ENCODE assay signal across 19 cellular contexts in the genomic region with DNA sequence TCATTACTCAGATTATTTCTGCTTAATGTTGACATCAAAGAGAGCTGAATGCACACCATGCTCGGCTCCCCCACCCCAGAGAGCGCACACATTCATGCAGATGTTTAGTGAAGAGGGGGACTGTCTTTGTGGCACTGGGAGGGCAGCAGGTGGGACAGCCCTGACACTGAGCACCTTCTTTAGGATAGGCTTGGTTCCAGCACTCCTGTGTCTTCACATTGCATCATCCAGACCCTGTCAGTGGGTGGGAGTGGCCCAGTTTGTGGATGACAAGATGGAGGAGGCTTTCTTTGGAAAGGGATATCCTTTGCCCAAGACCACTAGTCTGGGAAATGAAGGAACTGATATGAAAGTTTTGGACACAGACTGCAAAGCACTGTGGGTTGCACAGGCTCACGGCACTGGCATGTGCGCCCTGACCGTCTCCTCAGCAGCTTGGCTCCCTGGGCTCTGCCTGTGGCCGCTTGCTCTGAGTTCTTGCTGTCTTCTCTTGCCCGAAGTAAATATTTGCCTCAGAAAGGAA.
A peak's percentile ranks its signal among the peaks of the same experiment; 100 is the strongest.
DNase-seq lines count a peak whose midpoint lies in the region; TF ChIP-seq lines count a peak whose summit lies in the region.
"Had no signal": no experiment of that assay in that cellular context is flagged by ENCODE, and none has a peak within 500 bp of the region (broad histone marks: within the 10 kb centered on the region; RNA-seq: fewer than 3 reads in every experiment).

No MANE protein-coding gene starts in this region.

- H3K4me1 ChIP-seq in stomach smooth muscle (ENCODE audit: control insufficient read depth, insufficient read depth, low read length), result peaks cover 21% of the 10 kb centered on the region

- H3K4me1 Mint-ChIP-seq in activated naive CD4-positive, alpha-beta T cell treated with anti-CD3 and anti-CD28 coated beads, Interleukin-2, amount 10 ng/mL, durations not matched to agents 7 days and 5 days, result peaks cover 2% of the 10 kb centered on the region
- H3K4me1 Mint-ChIP-seq: activated B cell treated with CpG ODN at 0.5 μM for 24 hours; activated naive CD4-positive, alpha-beta T cell treated with anti-CD3 and anti-CD28 coated beads, Interleukin-2, amount 50 U/mL, for 24 hours had no signal

- TF ChIP-seq CTCF in RWPE1 (conservative IDR thresholded peaks at IDR 0.05; ENCODE audit: low read depth), result no peak

- H3K27ac Mint-ChIP-seq in activated naive CD4-positive, alpha-beta T cell treated with anti-CD3 and anti-CD28 coated beads, Interleukin-2, amount 10 ng/mL, durations not matched to agents 7 days and 5 days, result no peak overlapping the region
- H3K27ac Mint-ChIP-seq: activated B cell treated with CpG ODN at 0.5 μM for 24 hours; activated naive CD4-positive, alpha-beta T cell treated with anti-CD3 and anti-CD28 coated beads, Interleukin-2, amount 50 U/mL, for 24 hours had no signal

- H3K27me3 Mint-ChIP-seq in activated naive CD4-positive, alpha-beta T cell treated with anti-CD3 and anti-CD28 coated beads, Interleukin-2, amount 10 ng/mL, durations not matched to agents 7 days and 5 days, result no peaks in the 10 kb centered on the region
- H3K27me3 Mint-ChIP-seq: activated B cell treated with CpG ODN at 0.5 μM for 24 hours; activated naive CD4-positive, alpha-beta T cell treated with anti-CD3 and anti-CD28 coated beads, Interleukin-2, amount 50 U/mL, for 24 hours; CD8-positive, alpha-beta memory T cell had no signal

- H3K36me3 Mint-ChIP-seq in activated naive CD4-positive, alpha-beta T cell treated with anti-CD3 and anti-CD28 coated beads, Interleukin-2, amount 10 ng/mL, durations not matched to agents 7 days and 5 days, result peaks cover 60% of the 10 kb centered on the region

- H3K36me3 ChIP-seq in stomach smooth muscle (ENCODE audit: control insufficient read depth in 2 of 2, insufficient read depth in 2 of 2, low read length in 2 of 2), result peaks cover 47 to 48% of the 10 kb centered on the region in 2 donors
- H3K36me3 ChIP-seq: ovary had no signal

- POLR2A ChIA-PET in RWPE1 (lab: Yijun Ruan, JAX; ENCODE audit: low non-redundant PET), result interaction anchor here (0.6 kb wide), 1 partner anchor 328 kb away, joined by 3 read pairs; no protein-coding TSS in a partner anchor

- H3K27ac ChIP-seq in RWPE1, result peak overlapping the region; percentile 60
- H3K27ac ChIP-seq in stomach smooth muscle (ENCODE audit: low read length), result peak overlapping the region; percentile 86
- H3K27ac ChIP-seq: GM23248, ovary had no signal

- H3K9me3 Mint-ChIP-seq in activated naive CD4-positive, alpha-beta T cell treated with anti-CD3 and anti-CD28 coated beads, Interleukin-2, amount 10 ng/mL, durations not matched to agents 7 days and 5 days, result no peaks in the 10 kb centered on the region
- H3K9me3 Mint-ChIP-seq: activated B cell treated with CpG ODN at 0.5 μM for 24 hours; activated naive CD4-positive, alpha-beta T cell treated with anti-CD3 and anti-CD28 coated beads, Interleukin-2, amount 50 U/mL, for 24 hours; CD8-positive, alpha-beta memory T cell had no signal

- CTCF ChIA-PET in activated naive CD4-positive, alpha-beta T cell treated with anti-CD3 and anti-CD28 coated beads, Interleukin-2, amount 10 ng/mL, durations not matched to agents 7 days and 5 days (lab: Charles Lee), result no interaction called here
- CTCF ChIA-PET in RWPE1 (lab: Yijun Ruan, JAX), result interaction anchor here (0.6 kb wide), 1 partner anchor 263 kb away, joined by 3 read pairs; no protein-coding TSS in a partner anchor

- no peak overlapping the region for H3K4me3 Mint-ChIP-seq in activated naive CD4-positive, alpha-beta T cell treated with anti-CD3 and anti-CD28 coated beads, Interleukin-2, amount 10 ng/mL, durations not matched to agents 7 days and 5 days
- H3K4me3 Mint-ChIP-seq: activated B cell treated with CpG ODN at 0.5 μM for 24 hours; activated naive CD4-positive, alpha-beta T cell treated with anti-CD3 and anti-CD28 coated beads, Interleukin-2, amount 50 U/mL, for 24 hours; CD8-positive, alpha-beta memory T cell had no signal

- H3K27me3 ChIP-seq in stomach smooth muscle (ENCODE audit: control insufficient read depth in 1 of 2, insufficient read depth in 2 of 2, low read length in 2 of 2), result no peaks in the 10 kb centered on the region
- H3K27me3 ChIP-seq: ovary, stomach had no signal

- DNase-seq in activated naive CD4-positive, alpha-beta T cell treated with anti-CD3 and anti-CD28 coated beads, Interleukin-2, amount 10 ng/mL, durations not matched to agents 7 days and 5 days, result peak; percentile 9
- DNase-seq in activated naive CD4-positive, alpha-beta T cell treated with Interleukin-2 at 50 U/mL for 16 hours, result no peak
- DNase-seq in RWPE1 (ENCODE audit: low spot score) (no peak), erythroblast (lab: John Stamatoyannopoulos, UW) (peak; percentile 74 to 88), NOMO-1 treated with DMSO at 0.1 percent for 48 hours (lab: John Stamatoyannopoulos, UW; ENCODE audit: unreplicated experiment) (no peak), NCI-H2029 treated with DMSO at 0.1 percent for 48 hours (lab: John Stamatoyannopoulos, UW) (no peak)
- DNase-seq: activated B cell treated with CpG ODN at 0.5 μM for 24 hours; activated CD8-positive, alpha-beta memory T cell treated with anti-CD3 and anti-CD28 coated beads, Interleukin-2, amount 50 U/mL, for 4 hours; CD8-positive, alpha-beta memory T cell; dermis blood vessel endothelial cell; GM23248; left ventricle myocardium superior; NCI-H1694 treated with DMSO at 0.1 percent for 48 hours; NCI-H446; ovary; SHP77 treated with DMSO at 0.1 percent for 48 hours; stomach had no signal

- peak overlapping the region in 1 of 2 donors; percentile 57 for H3K9ac ChIP-seq in stomach smooth muscle (ENCODE audit: low read length in 2 of 2)
- H3K9ac ChIP-seq: GM23248 had no signal

- no peak for TF ChIP-seq POLR2A in erythroblast (IDR thresholded peaks at IDR 0.05; ENCODE audit: low read length)

- H3K9me3 ChIP-seq in stomach smooth muscle (ENCODE audit: control insufficient read depth in 2 of 2, low read length in 2 of 2), result no peaks in the 10 kb centered on the region
- H3K9me3 ChIP-seq: ovary, stomach had no signal

- H3K4me3 ChIP-seq in stomach smooth muscle (ENCODE audit: low read length in 2 of 2), result peak overlapping the region; percentile 3 to 8
- H3K4me3 ChIP-seq: GM23248, ovary, stomach had no signal

Comparison
In these comparisons a context has a peak if more than half of its experiments do, and no peak if none do; other contexts are left out.
1. DNase-seq: peak in activated naive CD4-positive, alpha-beta T cell treated with anti-CD3 and anti-CD28 coated beads, Interleukin-2, amount 10 ng/mL, durations not matched to agents 7 days and 5 days (single experiment) and erythroblast (2 of 2); none in activated naive CD4-positive, alpha-beta T cell treated with Interleukin-2 at 50 U/mL for 16 hours (single experiment), RWPE1 (single experiment), NOMO-1 treated with DMSO at 0.1 percent for 48 hours (single experiment) and NCI-H2029 treated with DMSO at 0.1 percent for 48 hours (single experiment).